11 cellular contexts compared by ENCODE assay signal in genomic region chr22:38177044-38177443, GRCh38. TPM values are rescaled to one million over a fixed set of nuclear protein-coding genes. Genes with fewer than 3 reads are reported as not detected.
DNase-seq lines count a peak whose midpoint lies in the region; ATAC-seq and TF ChIP-seq lines count a peak whose summit lies in the region.
"Had no signal": no experiment of that assay in that cellular context is flagged by ENCODE, and none has a peak within 500 bp of the region (broad histone marks: within the 10 kb centered on the region; RNA-seq: fewer than 3 reads in every experiment).

No MANE protein-coding gene starts in this region.

- TF ChIP-seq CTCF in heart right ventricle (IDR thresholded peaks at IDR 0.05) (no peak), upper lobe of left lung (IDR thresholded peaks at IDR 0.05) (no peak)

- intact Hi-C loops in heart right ventricle (cut with DNase I), result no loop called here
- intact Hi-C loops in cardiac septum (cut with DNase I), result loop anchor here (5.0 kb wide), 1 partner anchor 40 kb away; no protein-coding TSS in a partner anchor
- intact Hi-C loops in naive thymus-derived CD4-positive, alpha-beta T cell (cut with micrococcal nuclease), result no loop called here

- H3K36me3 ChIP-seq in heart right ventricle (no peaks in the 10 kb centered on the region), upper lobe of left lung (no peaks in the 10 kb centered on the region)
- H3K36me3 ChIP-seq in naive thymus-derived CD4-positive, alpha-beta T cell (ENCODE audit: control insufficient read depth in 2 of 3, insufficient read depth in 3 of 3, low read length in 3 of 3), result no peaks in the 10 kb centered on the region

- H3K4me3 ChIP-seq in heart right ventricle, result no peak overlapping the region
- no peak overlapping the region for H3K4me3 ChIP-seq in naive thymus-derived CD4-positive, alpha-beta T cell (ENCODE audit: low read length)
- H3K4me3 ChIP-seq in upper lobe of left lung, result no peak overlapping the region

- no peaks in the 10 kb centered on the region for H3K27me3 Mint-ChIP-seq in naive thymus-derived CD4-positive, alpha-beta T cell

- 93 to 99% methylated on average over 4 of the region's 4 CpGs for WGBS in heart right ventricle, 2 donors
- 90 to 98% methylated on average over 4 of the region's 4 CpGs for WGBS in upper lobe of left lung, 2 donors

- peak overlapping the region in 6 of 10 donors; percentile 27 to 73 (median 54) for H3K4me3 Mint-ChIP-seq in naive thymus-derived CD4-positive, alpha-beta T cell

- H3K27ac ChIP-seq in heart right ventricle, result peak overlapping the region in 9 of 10 donors; percentile 34 to 89 (median 83)
- H3K27ac ChIP-seq in naive thymus-derived CD4-positive, alpha-beta T cell (ENCODE audit: low read depth, low read length), result no peak overlapping the region
- H3K27ac ChIP-seq in upper lobe of left lung, result peak overlapping the region; percentile 57 to 94 (median 74)

- no peaks in the 10 kb centered on the region for H3K9me3 Mint-ChIP-seq in activated naive CD4-positive, alpha-beta T cell treated with anti-CD3 and anti-CD28 coated beads, Interleukin-2, amount 50 U/mL, for 72 hours
- H3K9me3 Mint-ChIP-seq in naive thymus-derived CD4-positive, alpha-beta T cell, result no peaks in the 10 kb centered on the region

- peaks cover 57 to 81% (median 66%) of the 10 kb centered on the region in 7 donors for H3K4me1 Mint-ChIP-seq in naive thymus-derived CD4-positive, alpha-beta T cell

- no peak for DNase-seq in heart right ventricle
- DNase-seq in cardiac septum (ENCODE audit: low spot score), result no peak
- DNase-seq in activated naive CD4-positive, alpha-beta T cell treated with anti-CD3 and anti-CD28 coated beads, Interleukin-2, amount 50 U/mL, for 72 hours (ENCODE audit: low spot score in 2 of 2), result no peak
- DNase-seq in naive thymus-derived CD4-positive, alpha-beta T cell, result no peak
- no peak for DNase-seq in upper lobe of left lung
- DNase-seq in ecto neural progenitor cell (ENCODE audit: low spot score), result no peak
- DNase-seq in superior temporal gyrus (ENCODE audit: extremely low spot score), result no peak
- DNase-seq: NCI-H748 treated with DMSO at 0.1 percent for 48 hours had no signal

- peak overlapping the region; percentile 87 to 92 for H3K27ac Mint-ChIP-seq in activated naive CD4-positive, alpha-beta T cell treated with anti-CD3 and anti-CD28 coated beads, Interleukin-2, amount 50 U/mL, for 72 hours
- H3K27ac Mint-ChIP-seq in naive thymus-derived CD4-positive, alpha-beta T cell, result peak overlapping the region in 6 of 9 donors; percentile 22 to 83 (median 40)

- TF ChIP-seq EP300 in upper lobe of left lung (IDR thresholded peaks at IDR 0.05), result no peak

- CTCF ChIA-PET in naive thymus-derived CD4-positive, alpha-beta T cell (lab: Charles Lee), result interaction anchor here (1.7 kb wide), 1 partner anchor 38 kb away, joined by 4 read pairs; no protein-coding TSS in a partner anchor

- TF ChIP-seq POLR2A in upper lobe of left lung (IDR thresholded peaks at IDR 0.05), result no peak

- POLR2A ChIA-PET in naive thymus-derived CD4-positive, alpha-beta T cell (lab: Charles Lee), result interaction anchor here (1.4 to 1.6 kb wide), 2 partner anchors 10 to 24 kb away, joined by 6 to 12 read pairs; partner anchors contain the start of gene MAFF

- ATAC-seq in heart right ventricle (no peak), upper lobe of left lung (ENCODE audit: low FRiP score in 2 of 2) (no peak), HG02798 (IDR thresholded peaks at IDR 0.05; ENCODE audit: poor library complexity, unreplicated experiment) (no peak)
- no peak for ATAC-seq in activated naive CD4-positive, alpha-beta T cell treated with anti-CD3 and anti-CD28 coated beads, Interleukin-2, amount 50 U/mL, for 72 hours
- no peak for ATAC-seq in naive thymus-derived CD4-positive, alpha-beta T cell
- ATAC-seq: esophagus mucosa, left colon had no signal

- H3K4me1 ChIP-seq in heart right ventricle (peaks cover 29 to 83% (median 62%) of the 10 kb centered on the region in 9 donors), upper lobe of left lung (peaks cover 60 to 78% (median 65%) of the 10 kb centered on the region in 4 donors)
- H3K4me1 ChIP-seq in naive thymus-derived CD4-positive, alpha-beta T cell (ENCODE audit: control insufficient read depth in 2 of 2, insufficient read depth in 2 of 2, low read length in 2 of 2), result peaks cover 29 to 47% of the 10 kb centered on the region in 2 donors

- H3K27me3 ChIP-seq in heart right ventricle, result no peaks in the 10 kb centered on the region
- H3K27me3 ChIP-seq in naive thymus-derived CD4-positive, alpha-beta T cell (ENCODE audit: control insufficient read depth in 2 of 2, insufficient read depth in 2 of 2, low read length in 2 of 2), result no peaks in the 10 kb centered on the region
- H3K27me3 ChIP-seq in upper lobe of left lung, result no peaks in the 10 kb centered on the region

- peaks cover 12 to 19% of the 10 kb centered on the region in 2 donors for H3K36me3 Mint-ChIP-seq in activated naive CD4-positive, alpha-beta T cell treated with anti-CD3 and anti-CD28 coated beads, Interleukin-2, amount 50 U/mL, for 72 hours
- peaks cover 1 to 10% (median 4%) of the 10 kb centered on the region in 5 donors for H3K36me3 Mint-ChIP-seq in naive thymus-derived CD4-positive, alpha-beta T cell

- H3K9me3 ChIP-seq in heart right ventricle, result no peaks in the 10 kb centered on the region
- no peaks in the 10 kb centered on the region for H3K9me3 ChIP-seq in naive thymus-derived CD4-positive, alpha-beta T cell (ENCODE audit: control insufficient read depth in 2 of 3, low read length in 3 of 3)
- no peaks in the 10 kb centered on the region for H3K9me3 ChIP-seq in upper lobe of left lung

RNA-seq across cellular contexts. Expression of gene PLA2G6, which starts 4.6 kb away (rescaled TPM):
- 10 to 100 TPM in 8 of 10 donors, 1 to 10 TPM in 2; 8.8 to 17.1 (median 13.5) TPM for total RNA-seq in heart right ventricle
- polyA plus RNA-seq in heart right ventricle, result 10 to 100 TPM in 1 of 2 donors, 1 to 10 TPM in 1; 6.0 to 35.1 TPM
- 12.5 TPM for total RNA-seq in cardiac septum
- total RNA-seq in activated naive CD4-positive, alpha-beta T cell treated with anti-CD3 and anti-CD28 coated beads, Interleukin-2, amount 50 U/mL, for 72 hours, result 10 to 100 TPM; 74.3 to 75.7 TPM
- 100 to 1,000 TPM in 3 of 5 experiments, 10 to 100 TPM in 2; 66.5 to 252 (median 105) TPM for total RNA-seq in naive thymus-derived CD4-positive, alpha-beta T cell
- polyA plus RNA-seq in naive thymus-derived CD4-positive, alpha-beta T cell, result 1 to 10 TPM; 4.8 to 8.3 TPM
- total RNA-seq in upper lobe of left lung, result 100 to 1,000 TPM in 1 of 6 donors, 10 to 100 TPM in 5; 21.1 to 295 (median 47.5) TPM

RNA-seq across cellular contexts. Expression of gene MAFF, which starts 24.8 kb away (rescaled TPM):
- total RNA-seq in heart right ventricle, result 10 to 100 TPM in 4 of 10 donors, 1 to 10 TPM in 6; 2.9 to 21.2 (median 5.3) TPM
- polyA plus RNA-seq in heart right ventricle, result 10 to 100 TPM in 1 of 2 donors, 1 to 10 TPM in 1; 6.5 to 21.4 TPM
- 9.8 TPM for total RNA-seq in cardiac septum
- total RNA-seq in activated naive CD4-positive, alpha-beta T cell treated with anti-CD3 and anti-CD28 coated beads, Interleukin-2, amount 50 U/mL, for 72 hours, result 10 to 100 TPM; 12.4 to 21.2 TPM
- total RNA-seq in naive thymus-derived CD4-positive, alpha-beta T cell, result 10 to 100 TPM in 2 of 5 experiments, 1 to 10 TPM in 3; 4.8 to 72.6 (median 5.5) TPM
- 1 to 10 TPM; 1.6 to 2.3 TPM for polyA plus RNA-seq in naive thymus-derived CD4-positive, alpha-beta T cell
- 10 to 100 TPM; 25.1 to 75.7 (median 44.5) TPM for total RNA-seq in upper lobe of left lung
